In genomic region chr7:98869374-98870070, GRCh38 we compare ENCODE assay signal across 8 cellular contexts.
DNase-seq lines count a peak whose midpoint lies in the region; ATAC-seq and TF ChIP-seq lines count a peak whose summit lies in the region.

TMEM130 (minus strand) TSS chr7:98870014; CDS start chr7:98869861, 153 bp downstream.

- no peak within 1 kb of the TSS for H3K27ac ChIP-seq in skin epidermis

- DNase-seq in NCI-H748 (lab: John Stamatoyannopoulos, UW; ENCODE audit: unreplicated experiment) (peak; percentile 43), NCI-H748 treated with DMSO at 0.1 percent for 48 hours (lab: John Stamatoyannopoulos, UW) (no peak), head of caudate nucleus (peak in 29 of 42 donors; percentile 12 to 75 (median 51)), globus pallidus (ENCODE audit: low spot score) (no peak)

- ATAC-seq in HG02852 (IDR thresholded peaks at IDR 0.05; ENCODE audit: unreplicated experiment): no peak
- ATAC-seq in GM19455 (IDR thresholded peaks at IDR 0.05; ENCODE audit: unreplicated experiment): no peak

- intact Hi-C loops in head of caudate nucleus (cut with DNase I): loop anchor here (10.0 kb wide), 1 partner anchor 585 kb away; the partner anchor contains the start of gene BRI3

- TF ChIP-seq CTCF in WI38 (IDR thresholded peaks at IDR 0.05; ENCODE audit: low read depth, low read length): no peak

- peak within 1 kb of the TSS; percentile 60 for H3K4me3 ChIP-seq in WI38 (ENCODE audit: low read depth, low read length)
- H3K4me3 ChIP-seq in skin epidermis: peak within 1 kb of the TSS in 6 of 7 experiments; percentile 21 to 41 (median 28)

Comparison
In these comparisons a context has a peak if more than half of its experiments do, and no peak if none do; other contexts are left out.
1. DNase-seq: peak in NCI-H748 (single experiment) and head of caudate nucleus (29 of 42); none in NCI-H748 treated with DMSO at 0.1 percent for 48 hours (single experiment) and globus pallidus (single experiment).